In genomic region chr4:15536552-15537499, GRCh38 we compare ENCODE assay signal across 18 cellular contexts.
DNase-seq lines count a peak whose midpoint lies in the region; ATAC-seq, FAIRE-seq and TF ChIP-seq lines count a peak whose summit lies in the region.
"Had no signal": no experiment of that assay in that cellular context is flagged by ENCODE, and none has a peak within 500 bp of the region (broad histone marks: within the 10 kb centered on the region; RNA-seq: fewer than 3 reads in every experiment).

No MANE protein-coding gene starts in this region.

- H3K36me3 ChIP-seq in bronchial epithelial cell (ENCODE audit: control insufficient read depth, insufficient read depth, low read length) (no peaks in the 10 kb centered on the region), stomach smooth muscle (ENCODE audit: control insufficient read depth in 2 of 2, insufficient read depth in 2 of 2, low read length in 2 of 2) (peaks cover 21 to 23% of the 10 kb centered on the region in 2 donors)

- ATAC-seq in GM19397 (IDR thresholded peaks at IDR 0.05; ENCODE audit: unreplicated experiment): no peak
- no peak for ATAC-seq in GM21529 (IDR thresholded peaks at IDR 0.05; ENCODE audit: unreplicated experiment)
- ATAC-seq: K562, PC-3 had no signal

- peaks cover 9% of the 10 kb centered on the region for H3K4me1 ChIP-seq in stomach smooth muscle (ENCODE audit: control insufficient read depth, insufficient read depth, low read length)

- FAIRE-seq in bronchial epithelial cell (lab: Jason Lieb, UNC): peak; percentile 50
- FAIRE-seq: H54, K562 had no signal

- peak overlapping the region; percentile 38 for H3K27ac ChIP-seq in stomach smooth muscle (ENCODE audit: low read length)

- H3K27me3 ChIP-seq in bronchial epithelial cell (ENCODE audit: control insufficient read depth, insufficient read depth, low read length) (no peaks in the 10 kb centered on the region), stomach smooth muscle (ENCODE audit: control insufficient read depth in 1 of 2, insufficient read depth in 2 of 2, low read length in 2 of 2) (no peaks in the 10 kb centered on the region)

- H3K4me3 ChIP-seq in bronchial epithelial cell (ENCODE audit: low read depth, low read length) (no peak overlapping the region), stomach smooth muscle (ENCODE audit: low read length in 2 of 2) (no peak overlapping the region)
- H3K4me3 ChIP-seq: K562 had no signal

- no peak overlapping the region for H3K9ac ChIP-seq in stomach smooth muscle (ENCODE audit: low read length in 2 of 2)

- no peaks in the 10 kb centered on the region for H3K9me3 ChIP-seq in stomach smooth muscle (ENCODE audit: control insufficient read depth in 2 of 2, low read length in 2 of 2)

- DNase-seq in NCI-H510A treated with DMSO at 0.1 percent for 48 hours (lab: John Stamatoyannopoulos, UW) (peak; percentile 28), bronchial epithelial cell (ENCODE audit: low read depth) (no peak), myocyte (ENCODE audit: low read depth) (peak; percentile 15), NCI-H748 treated with DMSO at 0.1 percent for 48 hours (lab: John Stamatoyannopoulos, UW) (no peak)
- DNase-seq: C1 segment of cervical spinal cord; CD8-positive, alpha-beta memory T cell; DMS79; NCI-H1105; NCI-H187; NCI-H345; PC-3; RPMI8226; SHP77 treated with DMSO at 0.1 percent for 48 hours had no signal

- no peak for TF ChIP-seq CTCF in bronchial epithelial cell (IDR thresholded peaks at IDR 0.05; ENCODE audit: insufficient read depth, low read length, severe bottlenecking)

Comparison
In these comparisons a context has a peak if more than half of its experiments do, and no peak if none do; other contexts are left out.
1. DNase-seq: peak in NCI-H510A treated with DMSO at 0.1 percent for 48 hours (single experiment) and myocyte (single experiment); none in bronchial epithelial cell (single experiment) and NCI-H748 treated with DMSO at 0.1 percent for 48 hours (single experiment).